In the genomic region with DNA sequence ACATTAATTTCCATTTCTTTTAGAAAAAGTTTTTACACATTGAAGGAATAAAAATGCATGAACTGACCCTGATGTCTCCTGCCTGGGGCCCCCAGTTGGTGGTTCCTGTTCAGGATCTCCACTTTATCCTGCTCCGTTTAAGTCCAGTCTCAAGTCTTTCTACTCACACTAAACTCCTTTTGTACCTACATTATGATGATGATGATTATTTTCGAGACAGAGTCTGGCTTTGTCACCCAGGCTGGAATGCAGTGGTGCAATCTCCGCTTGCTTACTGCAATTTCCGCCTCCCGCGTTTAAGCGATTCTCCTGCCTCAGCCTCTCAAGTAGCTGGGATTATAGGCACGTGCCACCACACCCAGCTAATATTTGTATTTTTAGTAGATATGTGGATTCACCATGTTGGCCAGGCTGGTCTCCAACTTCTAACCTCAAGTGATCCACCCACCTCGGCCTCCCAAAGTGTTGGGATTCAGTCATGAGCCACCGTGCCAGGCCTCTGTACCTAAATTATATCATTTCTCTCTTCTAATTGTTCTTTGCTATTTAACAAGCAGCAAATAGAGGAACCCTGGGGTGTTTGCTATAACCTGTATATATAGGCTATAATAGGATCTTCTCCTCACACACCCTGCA, we compare ENCODE assay signal across 1 cellular context.
A peak's percentile ranks its signal among the peaks of the same experiment; 100 is the strongest.
TF ChIP-seq lines count a peak whose summit lies in the region.

No MANE protein-coding gene starts in this region.

TF ChIP-seq in HepG2, 621 proteins besides CTCF, POLR2A, EP300 and RAD21 (continued from another document and continues in another):
- TF ChIP-seq, protein P1, sequence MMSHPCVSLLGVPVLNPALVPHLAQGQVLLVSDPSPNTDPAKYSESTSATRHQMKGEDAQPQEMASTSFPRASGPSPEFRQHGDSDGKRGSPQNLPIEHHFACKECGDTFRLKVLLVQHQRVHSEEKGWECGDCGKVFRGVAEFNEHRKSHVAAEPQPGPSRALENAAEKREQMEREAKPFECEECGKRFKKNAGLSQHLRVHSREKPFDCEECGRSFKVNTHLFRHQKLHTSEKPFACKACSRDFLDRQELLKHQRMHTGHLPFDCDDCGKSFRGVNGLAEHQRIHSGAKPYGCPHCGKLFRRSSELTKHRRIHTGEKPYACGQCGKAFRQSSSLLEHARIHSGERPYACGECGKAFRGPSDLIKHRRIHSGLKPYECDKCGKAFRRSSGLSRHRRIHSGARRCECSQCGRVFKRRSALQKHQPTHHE (CRISPR knock-in tag; IDR thresholded peaks at IDR 0.05; ENCODE audit: borderline replicate concordance): no peak
- TF ChIP-seq KDM1A (CRISPR knock-in tag; IDR thresholded peaks at IDR 0.05) (peak; percentile 74; the same call in 1 of the 2 replicates), EED (CRISPR knock-in tag; IDR thresholded peaks at IDR 0.05) (no peak), SMYD3 (CRISPR knock-in tag; IDR thresholded peaks at IDR 0.05) (no peak), GLI4 (CRISPR knock-in tag; IDR thresholded peaks at IDR 0.05; ENCODE audit: borderline replicate concordance) (no peak), AGO1 (IDR thresholded peaks at IDR 0.05; ENCODE audit: low read depth, low read length, poor library complexity, severe bottlenecking) (no peak), PAWR (CRISPR knock-in tag; IDR thresholded peaks at IDR 0.05; ENCODE audit: borderline replicate concordance) (no peak), ZNF557 (CRISPR knock-in tag; IDR thresholded peaks at IDR 0.05) (no peak), ZFP62 (CRISPR knock-in tag; IDR thresholded peaks at IDR 0.05) (no peak), MED13 (CRISPR knock-in tag; IDR thresholded peaks at IDR 0.05) (0 out of 2 replicates have a peak, but pooled peaks have one; percentile 22), AKAP8 (CRISPR knock-in tag; IDR thresholded peaks at IDR 0.05) (no peak; the same call in 1 of the 2 replicates), MEF2D (CRISPR knock-in tag; IDR thresholded peaks at IDR 0.05) (peak; percentile 35; the same call in 1 of the 2 replicates), CHCHD3 (CRISPR knock-in tag; IDR thresholded peaks at IDR 0.05) (no peak), EHMT2 (IDR thresholded peaks at IDR 0.05; ENCODE audit: borderline replicate concordance, low read depth, low read length) (no peak), ZNF549 (CRISPR knock-in tag; IDR thresholded peaks at IDR 0.05) (no peak), TBL1XR1 (IDR thresholded peaks at IDR 0.05; ENCODE audit: borderline replicate concordance, low read length, partially characterized antibody) (peak; percentile 43), FOXC1 (CRISPR knock-in tag; IDR thresholded peaks at IDR 0.05; ENCODE audit: borderline replicate concordance) (no peak), ZNF124 (CRISPR knock-in tag; IDR thresholded peaks at IDR 0.05) (no peak; the same call in 1 of the 2 replicates), ZNF24 (IDR thresholded peaks at IDR 0.05) (no peak), ZNF33A (CRISPR knock-in tag; IDR thresholded peaks at IDR 0.05; ENCODE audit: borderline replicate concordance) (no peak; the same call in 1 of the 2 replicates), SALL1 (CRISPR knock-in tag; IDR thresholded peaks at IDR 0.05) (peak; percentile 99), PLRG1 (conservative IDR thresholded peaks at IDR 0.05) (no peak), HOXA9 (CRISPR knock-in tag; IDR thresholded peaks at IDR 0.05; ENCODE audit: borderline replicate concordance) (no peak), HES4 (CRISPR knock-in tag; IDR thresholded peaks at IDR 0.05; ENCODE audit: borderline replicate concordance) (no peak), TEAD2 (CRISPR knock-in tag; IDR thresholded peaks at IDR 0.05) (no peak), NCOA2 (CRISPR knock-in tag; IDR thresholded peaks at IDR 0.05) (peak; percentile 91)
- TF ChIP-seq, protein P2, sequence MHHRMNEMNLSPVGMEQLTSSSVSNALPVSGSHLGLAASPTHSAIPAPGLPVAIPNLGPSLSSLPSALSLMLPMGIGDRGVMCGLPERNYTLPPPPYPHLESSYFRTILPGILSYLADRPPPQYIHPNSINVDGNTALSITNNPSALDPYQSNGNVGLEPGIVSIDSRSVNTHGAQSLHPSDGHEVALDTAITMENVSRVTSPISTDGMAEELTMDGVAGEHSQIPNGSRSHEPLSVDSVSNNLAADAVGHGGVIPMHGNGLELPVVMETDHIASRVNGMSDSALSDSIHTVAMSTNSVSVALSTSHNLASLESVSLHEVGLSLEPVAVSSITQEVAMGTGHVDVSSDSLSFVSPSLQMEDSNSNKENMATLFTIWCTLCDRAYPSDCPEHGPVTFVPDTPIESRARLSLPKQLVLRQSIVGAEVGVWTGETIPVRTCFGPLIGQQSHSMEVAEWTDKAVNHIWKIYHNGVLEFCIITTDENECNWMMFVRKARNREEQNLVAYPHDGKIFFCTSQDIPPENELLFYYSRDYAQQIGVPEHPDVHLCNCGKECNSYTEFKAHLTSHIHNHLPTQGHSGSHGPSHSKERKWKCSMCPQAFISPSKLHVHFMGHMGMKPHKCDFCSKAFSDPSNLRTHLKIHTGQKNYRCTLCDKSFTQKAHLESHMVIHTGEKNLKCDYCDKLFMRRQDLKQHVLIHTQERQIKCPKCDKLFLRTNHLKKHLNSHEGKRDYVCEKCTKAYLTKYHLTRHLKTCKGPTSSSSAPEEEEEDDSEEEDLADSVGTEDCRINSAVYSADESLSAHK (CRISPR knock-in tag; IDR thresholded peaks at IDR 0.05; ENCODE audit: borderline replicate concordance): no peak
- TF ChIP-seq, protein P3, sequence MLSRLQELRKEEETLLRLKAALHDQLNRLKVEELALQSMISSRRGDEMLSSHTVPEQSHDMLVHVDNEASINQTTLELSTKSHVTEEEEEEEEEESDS (CRISPR knock-in tag; IDR thresholded peaks at IDR 0.05; ENCODE audit: borderline replicate concordance): no peak
- TF ChIP-seq, protein P4, sequence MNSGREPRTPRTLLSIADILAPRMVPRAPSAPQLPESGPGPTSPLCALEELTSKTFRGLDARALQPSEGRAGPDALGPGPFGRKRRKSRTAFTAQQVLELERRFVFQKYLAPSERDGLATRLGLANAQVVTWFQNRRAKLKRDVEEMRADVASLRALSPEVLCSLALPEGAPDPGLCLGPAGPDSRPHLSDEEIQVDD (CRISPR knock-in tag; IDR thresholded peaks at IDR 0.05; ENCODE audit: borderline replicate concordance): no peak
- TF ChIP-seq, protein P5, sequence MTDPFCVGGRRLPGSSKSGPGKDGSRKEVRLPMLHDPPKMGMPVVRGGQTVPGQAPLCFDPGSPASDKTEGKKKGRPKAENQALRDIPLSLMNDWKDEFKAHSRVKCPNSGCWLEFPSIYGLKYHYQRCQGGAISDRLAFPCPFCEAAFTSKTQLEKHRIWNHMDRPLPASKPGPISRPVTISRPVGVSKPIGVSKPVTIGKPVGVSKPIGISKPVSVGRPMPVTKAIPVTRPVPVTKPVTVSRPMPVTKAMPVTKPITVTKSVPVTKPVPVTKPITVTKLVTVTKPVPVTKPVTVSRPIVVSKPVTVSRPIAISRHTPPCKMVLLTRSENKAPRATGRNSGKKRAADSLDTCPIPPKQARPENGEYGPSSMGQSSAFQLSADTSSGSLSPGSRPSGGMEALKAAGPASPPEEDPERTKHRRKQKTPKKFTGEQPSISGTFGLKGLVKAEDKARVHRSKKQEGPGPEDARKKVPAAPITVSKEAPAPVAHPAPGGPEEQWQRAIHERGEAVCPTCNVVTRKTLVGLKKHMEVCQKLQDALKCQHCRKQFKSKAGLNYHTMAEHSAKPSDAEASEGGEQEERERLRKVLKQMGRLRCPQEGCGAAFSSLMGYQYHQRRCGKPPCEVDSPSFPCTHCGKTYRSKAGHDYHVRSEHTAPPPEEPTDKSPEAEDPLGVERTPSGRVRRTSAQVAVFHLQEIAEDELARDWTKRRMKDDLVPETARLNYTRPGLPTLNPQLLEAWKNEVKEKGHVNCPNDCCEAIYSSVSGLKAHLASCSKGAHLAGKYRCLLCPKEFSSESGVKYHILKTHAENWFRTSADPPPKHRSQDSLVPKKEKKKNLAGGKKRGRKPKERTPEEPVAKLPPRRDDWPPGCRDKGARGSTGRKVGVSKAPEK (CRISPR knock-in tag; IDR thresholded peaks at IDR 0.05; ENCODE audit: borderline replicate concordance): no peak
- TF ChIP-seq, protein P6, sequence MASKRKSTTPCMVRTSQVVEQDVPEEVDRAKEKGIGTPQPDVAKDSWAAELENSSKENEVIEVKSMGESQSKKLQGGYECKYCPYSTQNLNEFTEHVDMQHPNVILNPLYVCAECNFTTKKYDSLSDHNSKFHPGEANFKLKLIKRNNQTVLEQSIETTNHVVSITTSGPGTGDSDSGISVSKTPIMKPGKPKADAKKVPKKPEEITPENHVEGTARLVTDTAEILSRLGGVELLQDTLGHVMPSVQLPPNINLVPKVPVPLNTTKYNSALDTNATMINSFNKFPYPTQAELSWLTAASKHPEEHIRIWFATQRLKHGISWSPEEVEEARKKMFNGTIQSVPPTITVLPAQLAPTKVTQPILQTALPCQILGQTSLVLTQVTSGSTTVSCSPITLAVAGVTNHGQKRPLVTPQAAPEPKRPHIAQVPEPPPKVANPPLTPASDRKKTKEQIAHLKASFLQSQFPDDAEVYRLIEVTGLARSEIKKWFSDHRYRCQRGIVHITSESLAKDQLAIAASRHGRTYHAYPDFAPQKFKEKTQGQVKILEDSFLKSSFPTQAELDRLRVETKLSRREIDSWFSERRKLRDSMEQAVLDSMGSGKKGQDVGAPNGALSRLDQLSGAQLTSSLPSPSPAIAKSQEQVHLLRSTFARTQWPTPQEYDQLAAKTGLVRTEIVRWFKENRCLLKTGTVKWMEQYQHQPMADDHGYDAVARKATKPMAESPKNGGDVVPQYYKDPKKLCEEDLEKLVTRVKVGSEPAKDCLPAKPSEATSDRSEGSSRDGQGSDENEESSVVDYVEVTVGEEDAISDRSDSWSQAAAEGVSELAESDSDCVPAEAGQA (IDR thresholded peaks at IDR 0.05; ENCODE audit: low read depth): no peak
- TF ChIP-seq, protein P6 (CRISPR knock-in tag; IDR thresholded peaks at IDR 0.05; ENCODE audit: borderline replicate concordance): no peak
- TF ChIP-seq, protein P7, sequence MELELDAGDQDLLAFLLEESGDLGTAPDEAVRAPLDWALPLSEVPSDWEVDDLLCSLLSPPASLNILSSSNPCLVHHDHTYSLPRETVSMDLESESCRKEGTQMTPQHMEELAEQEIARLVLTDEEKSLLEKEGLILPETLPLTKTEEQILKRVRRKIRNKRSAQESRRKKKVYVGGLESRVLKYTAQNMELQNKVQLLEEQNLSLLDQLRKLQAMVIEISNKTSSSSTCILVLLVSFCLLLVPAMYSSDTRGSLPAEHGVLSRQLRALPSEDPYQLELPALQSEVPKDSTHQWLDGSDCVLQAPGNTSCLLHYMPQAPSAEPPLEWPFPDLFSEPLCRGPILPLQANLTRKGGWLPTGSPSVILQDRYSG (CRISPR knock-in tag; IDR thresholded peaks at IDR 0.05): no peak
- TF ChIP-seq, protein P8, sequence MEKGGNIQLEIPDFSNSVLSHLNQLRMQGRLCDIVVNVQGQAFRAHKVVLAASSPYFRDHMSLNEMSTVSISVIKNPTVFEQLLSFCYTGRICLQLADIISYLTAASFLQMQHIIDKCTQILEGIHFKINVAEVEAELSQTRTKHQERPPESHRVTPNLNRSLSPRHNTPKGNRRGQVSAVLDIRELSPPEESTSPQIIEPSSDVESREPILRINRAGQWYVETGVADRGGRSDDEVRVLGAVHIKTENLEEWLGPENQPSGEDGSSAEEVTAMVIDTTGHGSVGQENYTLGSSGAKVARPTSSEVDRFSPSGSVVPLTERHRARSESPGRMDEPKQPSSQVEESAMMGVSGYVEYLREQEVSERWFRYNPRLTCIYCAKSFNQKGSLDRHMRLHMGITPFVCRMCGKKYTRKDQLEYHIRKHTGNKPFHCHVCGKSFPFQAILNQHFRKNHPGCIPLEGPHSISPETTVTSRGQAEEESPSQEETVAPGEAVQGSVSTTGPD (CRISPR knock-in tag; IDR thresholded peaks at IDR 0.05): no peak
- TF ChIP-seq, protein P9, sequence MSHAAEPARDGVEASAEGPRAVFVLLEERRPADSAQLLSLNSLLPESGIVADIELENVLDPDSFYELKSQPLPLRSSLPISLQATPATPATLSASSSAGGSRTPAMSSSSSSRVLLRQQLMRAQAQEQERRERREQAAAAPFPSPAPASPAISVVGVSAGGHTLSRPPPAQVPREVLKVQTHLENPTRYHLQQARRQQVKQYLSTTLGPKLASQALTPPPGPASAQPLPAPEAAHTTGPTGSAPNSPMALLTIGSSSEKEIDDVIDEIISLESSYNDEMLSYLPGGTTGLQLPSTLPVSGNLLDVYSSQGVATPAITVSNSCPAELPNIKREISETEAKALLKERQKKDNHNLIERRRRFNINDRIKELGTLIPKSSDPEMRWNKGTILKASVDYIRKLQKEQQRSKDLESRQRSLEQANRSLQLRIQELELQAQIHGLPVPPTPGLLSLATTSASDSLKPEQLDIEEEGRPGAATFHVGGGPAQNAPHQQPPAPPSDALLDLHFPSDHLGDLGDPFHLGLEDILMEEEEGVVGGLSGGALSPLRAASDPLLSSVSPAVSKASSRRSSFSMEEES (CRISPR knock-in tag; IDR thresholded peaks at IDR 0.05): peak; percentile 90
- TF ChIP-seq, protein P10, sequence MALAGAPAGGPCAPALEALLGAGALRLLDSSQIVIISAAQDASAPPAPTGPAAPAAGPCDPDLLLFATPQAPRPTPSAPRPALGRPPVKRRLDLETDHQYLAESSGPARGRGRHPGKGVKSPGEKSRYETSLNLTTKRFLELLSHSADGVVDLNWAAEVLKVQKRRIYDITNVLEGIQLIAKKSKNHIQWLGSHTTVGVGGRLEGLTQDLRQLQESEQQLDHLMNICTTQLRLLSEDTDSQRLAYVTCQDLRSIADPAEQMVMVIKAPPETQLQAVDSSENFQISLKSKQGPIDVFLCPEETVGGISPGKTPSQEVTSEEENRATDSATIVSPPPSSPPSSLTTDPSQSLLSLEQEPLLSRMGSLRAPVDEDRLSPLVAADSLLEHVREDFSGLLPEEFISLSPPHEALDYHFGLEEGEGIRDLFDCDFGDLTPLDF (CRISPR knock-in tag; IDR thresholded peaks at IDR 0.05): no peak
